ENCODE assay signal across 1 cellular context in genomic region chr1:170531758-170532657, GRCh38.
TF ChIP-seq lines count a peak whose summit lies in the region.

Gene GORAB (plus strand): TSS chr1:170532166. CDS start chr1:170532224, 58 bp downstream.

TF ChIP-seq in GM12878, 131 proteins besides CTCF, POLR2A, EP300 and RAD21 (continued from another document and continues in another):
- no peak for TF ChIP-seq CEBPZ (IDR thresholded peaks at IDR 0.05; ENCODE audit: low read depth, low read length)
- TF ChIP-seq MTA2 (IDR thresholded peaks at IDR 0.05; ENCODE audit: low read depth): peak; percentile 37
- 0 out of 2 replicates have a peak, but pooled peaks have one; percentile 66 for TF ChIP-seq TARDBP (IDR thresholded peaks at IDR 0.05; ENCODE audit: borderline replicate concordance)
- TF ChIP-seq NRF1 (conservative IDR thresholded peaks at IDR 0.05; ENCODE audit: low read depth, low read length): no peak
- TF ChIP-seq BRCA1 (IDR thresholded peaks at IDR 0.05; ENCODE audit: low read depth, low read length): no peak
- TF ChIP-seq CHD2 (IDR thresholded peaks at IDR 0.05; ENCODE audit: borderline replicate concordance, low read depth, low read length): peak; percentile 65; the same call in 1 of the 2 replicates
- TF ChIP-seq NFIC (IDR thresholded peaks at IDR 0.05; ENCODE audit: low read depth, low read length): no peak
- TF ChIP-seq MXI1 (IDR thresholded peaks at IDR 0.05; ENCODE audit: low read depth, low read length): no peak
- no peak for TF ChIP-seq SIX5 (IDR thresholded peaks at IDR 0.05; ENCODE audit: low read depth, low read length, severe bottlenecking)
- peak; percentile 69; the same call in 1 of the 2 replicates for TF ChIP-seq STAT1 (conservative IDR thresholded peaks at IDR 0.05)
- no peak for TF ChIP-seq ZNF24 (IDR thresholded peaks at IDR 0.05)
- peak; percentile 95 for TF ChIP-seq NBN (IDR thresholded peaks at IDR 0.05)
- TF ChIP-seq RBBP5 (conservative IDR thresholded peaks at IDR 0.05): 0 out of 2 replicates have a peak, but pooled peaks have one; percentile 49
- TF ChIP-seq MYC (IDR thresholded peaks at IDR 0.05; ENCODE audit: insufficient read depth, insufficient read length, insufficient replicate concordance, low read length, severe bottlenecking): no peak
- TF ChIP-seq SREBF2 (IDR thresholded peaks at IDR 0.05; ENCODE audit: low read length): no peak
- no peak for TF ChIP-seq STAT3 (IDR thresholded peaks at IDR 0.05; ENCODE audit: low read depth, low read length)
- TF ChIP-seq FOXM1 (IDR thresholded peaks at IDR 0.05; ENCODE audit: low read depth, low read length): no peak; the same call in 1 of the 2 replicates
- TF ChIP-seq SUPT20H (IDR thresholded peaks at IDR 0.05; ENCODE audit: borderline replicate concordance, control insufficient read depth, low read depth, low read length): no peak
- TF ChIP-seq KDM1A (IDR thresholded peaks at IDR 0.05; ENCODE audit: borderline replicate concordance): no peak
- TF ChIP-seq POLR2AphosphoS2 (IDR thresholded peaks at IDR 0.05; ENCODE audit: low read depth, low read length): peak; percentile 67
- peak; percentile 74; the same call in 1 of the 2 replicates for TF ChIP-seq CBFB (IDR thresholded peaks at IDR 0.05; ENCODE audit: low read depth)
- TF ChIP-seq NR2C2 (IDR thresholded peaks at IDR 0.05; ENCODE audit: borderline replicate concordance, control insufficient read depth, insufficient read length, low read depth): no peak
- peak; percentile 95 for TF ChIP-seq E2F8 (IDR thresholded peaks at IDR 0.05; ENCODE audit: low read depth, partially characterized antibody)
- TF ChIP-seq NFXL1 (IDR thresholded peaks at IDR 0.05; ENCODE audit: borderline replicate concordance): no peak
- TF ChIP-seq CUX1 (IDR thresholded peaks at IDR 0.05; ENCODE audit: insufficient replicate concordance, low read depth, low read length): no peak
- no peak for TF ChIP-seq HDAC2 (IDR thresholded peaks at IDR 0.05)
- peak; percentile 66 for TF ChIP-seq NR2F1 (conservative IDR thresholded peaks at IDR 0.05)
- TF ChIP-seq GABPA (IDR thresholded peaks at IDR 0.05; ENCODE audit: low read depth): no peak
- no peak for TF ChIP-seq PRDM15 (CRISPR knock-in tag; IDR thresholded peaks at IDR 0.05)
- no peak for TF ChIP-seq CEBPB (IDR thresholded peaks at IDR 0.05; ENCODE audit: borderline replicate concordance in 1 of 2, low read depth in 2 of 2, low read length in 2 of 2)
- TF ChIP-seq BACH1 (IDR thresholded peaks at IDR 0.05; ENCODE audit: borderline replicate concordance): no peak
- no peak for TF ChIP-seq ZNF207 (IDR thresholded peaks at IDR 0.05; ENCODE audit: borderline replicate concordance)
- peak; percentile 85 for TF ChIP-seq TAF1 (IDR thresholded peaks at IDR 0.05; ENCODE audit: borderline replicate concordance, low read depth, low read length)
- no peak for TF ChIP-seq NR2C1 (IDR thresholded peaks at IDR 0.05)
- TF ChIP-seq CBX3 (IDR thresholded peaks at IDR 0.05; ENCODE audit: borderline replicate concordance, low read depth): no peak
- TF ChIP-seq YBX1 (IDR thresholded peaks at IDR 0.05): no peak
- TF ChIP-seq HSF1 (IDR thresholded peaks at IDR 0.05; ENCODE audit: low read depth, low read length): no peak
- TF ChIP-seq RCOR1 (conservative IDR thresholded peaks at IDR 0.05; ENCODE audit: low read depth, low read length): peak; percentile 90
- 0 out of 2 replicates have a peak, but pooled peaks have one; percentile 31 for TF ChIP-seq ESRRA (IDR thresholded peaks at IDR 0.05; ENCODE audit: low read length)
- TF ChIP-seq YY1 (IDR thresholded peaks at IDR 0.05; ENCODE audit: low read depth, low read length): no peak; the same call in 1 of the 2 replicates
- TF ChIP-seq TCF3 (IDR thresholded peaks at IDR 0.05; ENCODE audit: borderline replicate concordance, insufficient read depth, low read depth, low read length): 0 out of 2 replicates have a peak, but pooled peaks have one; percentile 9
- TF ChIP-seq JUNB (IDR thresholded peaks at IDR 0.05): no peak
- 0 out of 2 replicates have a peak, but pooled peaks have one; percentile 3 for TF ChIP-seq BCL11A (IDR thresholded peaks at IDR 0.05; ENCODE audit: low read depth, low read length)
- peak; percentile 6; the same call in 1 of the 2 replicates for TF ChIP-seq ZNF384 (IDR thresholded peaks at IDR 0.05; ENCODE audit: borderline replicate concordance, low read depth, low read length)
- peak; percentile 20; the same call in 1 of the 2 replicates for TF ChIP-seq SMC3 (IDR thresholded peaks at IDR 0.05; ENCODE audit: borderline replicate concordance, low read length)
- TF ChIP-seq ATF3 (IDR thresholded peaks at IDR 0.05; ENCODE audit: borderline replicate concordance, extremely low read depth, low read depth, low read length): no peak
- TF ChIP-seq MEF2B (IDR thresholded peaks at IDR 0.05; ENCODE audit: partially characterized antibody, poor library complexity, severe bottlenecking): peak; percentile 41
